Comparison of ENCODE assay signal across 10 cellular contexts in the genomic region with DNA sequence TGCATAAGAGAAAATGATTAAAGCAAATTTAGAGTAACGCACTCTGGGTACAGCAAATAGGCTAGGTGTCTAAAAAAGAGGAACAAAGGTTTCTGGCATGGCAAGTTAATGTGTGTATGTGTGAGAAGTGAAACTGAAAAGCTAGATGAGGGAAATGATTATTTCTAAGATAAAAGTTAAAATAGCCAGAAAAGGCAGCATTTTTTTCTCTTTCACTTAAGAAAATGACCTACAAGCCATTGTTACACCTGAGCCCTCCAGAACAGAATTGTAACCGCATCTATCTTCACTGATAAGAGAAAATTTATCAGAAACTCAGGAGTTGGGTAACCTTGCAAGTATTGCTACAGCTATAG.
DNase-seq lines count a peak whose midpoint lies in the region; ATAC-seq lines count a peak whose summit lies in the region.
"Had no signal": no experiment of that assay in that cellular context is flagged by ENCODE, and none has a peak within 500 bp of the region (broad histone marks: within the 10 kb centered on the region; RNA-seq: fewer than 3 reads in every experiment).

No MANE protein-coding gene starts in this region.

- no peaks in the 10 kb centered on the region for H3K4me1 Mint-ChIP-seq in activated T-cell treated with anti-CD3 and anti-CD28 coated beads, Interleukin-2, amount 50 U/mL, for 4 hours (ENCODE audit: low read depth)

- peak; percentile 45 for DNase-seq in SIG-M5 treated with dmso at 0.1 percent for 504 hours (lab: John Stamatoyannopoulos, UW; ENCODE audit: unreplicated experiment)
- DNase-seq in activated gamma-delta T cell (lab: John Stamatoyannopoulos, UW), result no peak
- DNase-seq in stimulated activated naive CD8-positive, alpha-beta T cell treated with anti-CD3 and anti-CD28 coated beads, Interleukin-15, Interleukin-2, amounts not matched to agents 100 U/mL and 50 U/mL, for 24 hours, result no peak
- DNase-seq in UCSD-AML1 (lab: John Stamatoyannopoulos, UW; ENCODE audit: unreplicated experiment), result no peak
- DNase-seq in activated T-cell treated with anti-CD3 and anti-CD28 coated beads, Interleukin-2, amount 50 U/mL, for 4 hours, result no peak
- DNase-seq: cerebellar nuclear complex had no signal

- no peaks in the 10 kb centered on the region for H3K9me3 Mint-ChIP-seq in activated T-cell treated with anti-CD3 and anti-CD28 coated beads, Interleukin-2, amount 50 U/mL, for 4 hours

- no peaks in the 10 kb centered on the region for H3K27me3 Mint-ChIP-seq in activated T-cell treated with anti-CD3 and anti-CD28 coated beads, Interleukin-2, amount 50 U/mL, for 4 hours (ENCODE audit: low read depth)

- peak; percentile 97 for ATAC-seq in GM18511 (IDR thresholded peaks at IDR 0.05; ENCODE audit: unreplicated experiment)
- ATAC-seq in GM21528 (IDR thresholded peaks at IDR 0.05; ENCODE audit: low FRiP score, unreplicated experiment), result peak; percentile 100
- ATAC-seq in HG03175 (IDR thresholded peaks at IDR 0.05; ENCODE audit: unreplicated experiment), result peak; percentile 97
- no peak for ATAC-seq in stimulated activated naive CD8-positive, alpha-beta T cell treated with anti-CD3 and anti-CD28 coated beads, Interleukin-15, Interleukin-2, amounts not matched to agents 100 U/mL and 50 U/mL, for 24 hours
- ATAC-seq in activated T-cell treated with anti-CD3 and anti-CD28 coated beads, Interleukin-2, amount 50 U/mL, for 4 hours, result no peak
- ATAC-seq: Right ventricle myocardium inferior had no signal

- H3K36me3 Mint-ChIP-seq in activated T-cell treated with anti-CD3 and anti-CD28 coated beads, Interleukin-2, amount 50 U/mL, for 4 hours (ENCODE audit: insufficient read depth), result no peaks in the 10 kb centered on the region

- no peak overlapping the region for H3K4me3 Mint-ChIP-seq in activated T-cell treated with anti-CD3 and anti-CD28 coated beads, Interleukin-2, amount 50 U/mL, for 4 hours

Comparison
In these comparisons a context has a peak if more than half of its experiments do, and no peak if none do; other contexts are left out.
1. ATAC-seq: peak in GM18511 (single experiment), GM21528 (single experiment) and HG03175 (single experiment); none in stimulated activated naive CD8-positive, alpha-beta T cell treated with anti-CD3 and anti-CD28 coated beads, Interleukin-15, Interleukin-2, amounts not matched to agents 100 U/mL and 50 U/mL, for 24 hours (single experiment) and activated T-cell treated with anti-CD3 and anti-CD28 coated beads, Interleukin-2, amount 50 U/mL, for 4 hours (0 of 2).